In the genomic region with DNA sequence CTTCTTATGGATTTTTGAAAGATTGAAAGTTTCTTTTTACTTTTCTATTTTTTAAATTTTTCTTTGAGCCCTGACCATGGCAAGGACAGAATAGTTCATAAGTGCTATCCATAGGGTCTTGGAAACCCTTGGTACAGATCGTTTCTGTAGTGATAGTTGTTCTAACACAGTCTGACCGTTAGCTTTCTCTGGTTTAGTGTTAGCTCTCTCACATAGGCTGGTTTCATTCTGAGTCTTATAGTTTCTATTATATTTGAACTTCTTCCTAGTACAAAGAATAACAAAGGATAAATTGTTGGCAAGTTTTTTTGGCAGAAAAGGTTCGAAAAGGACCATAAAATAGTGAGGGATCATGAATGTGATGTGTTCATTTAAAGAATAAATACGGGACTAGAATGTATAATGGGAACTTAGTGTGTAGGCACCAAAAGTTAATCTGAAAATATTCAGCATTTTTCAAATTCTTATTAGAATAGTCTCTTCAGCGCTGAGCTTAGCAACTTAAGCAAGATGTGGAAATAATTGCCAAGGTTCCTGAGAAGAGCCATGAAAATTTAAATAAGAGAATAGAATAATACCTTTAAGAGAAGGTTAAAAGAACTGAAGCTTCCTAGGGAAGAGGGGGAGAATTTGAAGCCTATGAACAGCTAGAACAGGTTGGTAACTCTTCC, we compare ENCODE assay signal across 13 cellular contexts. TPM values are rescaled to one million over a fixed set of nuclear protein-coding genes. Genes with fewer than 3 reads are reported as not detected.
A peak's percentile ranks its signal among the peaks of the same experiment; 100 is the strongest.
DNase-seq lines count a peak whose midpoint lies in the region; ATAC-seq and TF ChIP-seq lines count a peak whose summit lies in the region.
"Had no signal": no experiment of that assay in that cellular context is flagged by ENCODE, and none has a peak within 500 bp of the region (broad histone marks: within the 10 kb centered on the region; RNA-seq: fewer than 3 reads in every experiment).

No MANE protein-coding gene starts in this region.

- peaks cover 13% of the 10 kb centered on the region for H3K36me3 Mint-ChIP-seq in osteocyte (ENCODE audit: unreplicated experiment)

- peaks cover 38% of the 10 kb centered on the region for H3K4me1 ChIP-seq in OCI-LY3 (ENCODE audit: low read length)
- H3K4me1 ChIP-seq: pancreas had no signal

- peaks cover 9% of the 10 kb centered on the region for H3K4me1 Mint-ChIP-seq in osteocyte (ENCODE audit: unreplicated experiment)

- H3K27me3 Mint-ChIP-seq in osteocyte (ENCODE audit: unreplicated experiment): no peaks in the 10 kb centered on the region
- H3K27me3 Mint-ChIP-seq: CD8-positive, alpha-beta memory T cell had no signal

- H4K20me1 ChIP-seq in OCI-LY3 (ENCODE audit: insufficient read depth, low read length): peaks cover 13% of the 10 kb centered on the region

- no peak overlapping the region for H3K27ac Mint-ChIP-seq in osteocyte (ENCODE audit: unreplicated experiment)

- peaks cover 13% of the 10 kb centered on the region for H3K36me3 ChIP-seq in OCI-LY3 (replicated peaks; ENCODE audit: low read depth, low read length)
- H3K36me3 ChIP-seq: pancreas had no signal

- peak; percentile 56 for ATAC-seq in GM18499 (IDR thresholded peaks at IDR 0.05; ENCODE audit: insufficient read depth, unreplicated experiment)
- ATAC-seq in GM19438 (IDR thresholded peaks at IDR 0.05; ENCODE audit: low read depth, unreplicated experiment): peak; percentile 66
- peak; percentile 91 for ATAC-seq in HG02885 (IDR thresholded peaks at IDR 0.05; ENCODE audit: poor library complexity, unreplicated experiment)
- ATAC-seq: left ventricle myocardium superior, pancreas had no signal

- H3K27me3 ChIP-seq in OCI-LY3 (ENCODE audit: low read depth, low read length): peaks cover 7% of the 10 kb centered on the region
- H3K27me3 ChIP-seq: cardiac muscle cell, pancreas had no signal

- H3K9me3 ChIP-seq in OCI-LY3 (ENCODE audit: insufficient read depth, low read length): 0 out of 2 replicates have a peak, but pooled peaks cover 5% of the 10 kb centered on the region
- H3K9me3 ChIP-seq: pancreas had no signal

- H3K4me3 Mint-ChIP-seq in osteocyte (ENCODE audit: unreplicated experiment): no peak overlapping the region
- H3K4me3 Mint-ChIP-seq: CD8-positive, alpha-beta memory T cell had no signal

- intact Hi-C loops in posterior cingulate gyrus (cut with DNase I): no loop called here

- H3K4me3 ChIP-seq in OCI-LY3 (ENCODE audit: low read length): peak overlapping the region; percentile 20; the same call in 1 of the 2 replicates
- H3K4me3 ChIP-seq: cardiac muscle cell, pancreas had no signal

- no peaks in the 10 kb centered on the region for H3K79me2 ChIP-seq in OCI-LY3 (ENCODE audit: low read length)

- DNase-seq in osteocyte (ENCODE audit: extremely low spot score, unreplicated experiment) (no peak), posterior cingulate gyrus (no peak), NCI-H1436 treated with DMSO at 0.1 percent for 48 hours (lab: John Stamatoyannopoulos, UW) (no peak), hepatic stellate cell (ENCODE audit: low spot score) (no peak)
- DNase-seq: CD8-positive, alpha-beta memory T cell; left ventricle myocardium superior; NCI-H226; pancreas had no signal

- no peak overlapping the region for H3K27ac ChIP-seq in OCI-LY3 (ENCODE audit: low read length)
- H3K27ac ChIP-seq: cardiac muscle cell, pancreas had no signal

- no peak overlapping the region for H3K9ac ChIP-seq in OCI-LY3 (ENCODE audit: low read length)

- peak overlapping the region; percentile 51 for H3K4me2 ChIP-seq in OCI-LY3 (ENCODE audit: low read length)

- H2AFZ ChIP-seq in OCI-LY3 (ENCODE audit: low read depth, low read length): no peak overlapping the region

- H3K9me3 Mint-ChIP-seq in osteocyte (ENCODE audit: unreplicated experiment): peaks cover 3% of the 10 kb centered on the region
- H3K9me3 Mint-ChIP-seq: CD8-positive, alpha-beta memory T cell had no signal

- TF ChIP-seq CTCF in OCI-LY3 (IDR thresholded peaks at IDR 0.05; ENCODE audit: low read depth, low read length) (no peak), osteocyte (IDR thresholded peaks at IDR 0.05) (no peak)

RNA-seq across cellular contexts. Expression of a gene that starts 24.1 kb away (rescaled TPM):
- 6.3 and 7.1 TPM in 2 replicates for total RNA-seq in osteocyte
